Comparison of ENCODE assay signal across 7 cellular contexts in genomic region chr11:118820412-118821357, GRCh38. TPM values are rescaled to one million over a fixed set of nuclear protein-coding genes. Genes with fewer than 3 reads are reported as not detected.
DNase-seq lines count a peak whose midpoint lies in the region; ATAC-seq, FAIRE-seq and TF ChIP-seq lines count a peak whose summit lies in the region.

No MANE protein-coding gene starts in this region.

- H3K9me3 ChIP-seq in trophoblast cell (ENCODE audit: insufficient read depth, low read depth, low read length) = no peaks in the 10 kb centered on the region

- H2BK5ac ChIP-seq in trophoblast cell (ENCODE audit: low read depth, low read length, poor library complexity) = no peak overlapping the region

- H2BK120ac ChIP-seq in trophoblast cell (ENCODE audit: insufficient read depth, low read length, poor library complexity) = no peak overlapping the region

- H4K20me1 ChIP-seq in KMS-11 (ENCODE audit: insufficient read depth) = no peaks in the 10 kb centered on the region

- intact Hi-C loops in lower leg skin (cut with DNase I; ENCODE audit: low total_unique reads) = no loop called here

- H2AFZ ChIP-seq in KMS-11 (ENCODE audit: low read depth) (peak overlapping the region; percentile 71), trophoblast cell (ENCODE audit: insufficient read depth, low read length, poor library complexity) (no peak overlapping the region)

- no peaks in the 10 kb centered on the region for H3K79me1 ChIP-seq in trophoblast cell (ENCODE audit: low read length)

- no peak overlapping the region for H3K4ac ChIP-seq in trophoblast cell (ENCODE audit: low read depth, low read length)

- H3K4me1 ChIP-seq in KMS-11 (ENCODE audit: low read depth, poor library complexity, severe bottlenecking) (peaks cover 23% of the 10 kb centered on the region), trophoblast cell (ENCODE audit: control insufficient read depth in 1 of 2, insufficient read depth in 2 of 2, low read length in 2 of 2) (no peaks in the 10 kb centered on the region)

- H2BK12ac ChIP-seq in trophoblast cell (ENCODE audit: low read length) = no peak overlapping the region

- H4K91ac ChIP-seq in trophoblast cell (ENCODE audit: low read depth, low read length) = no peak overlapping the region

- DNase-seq in GM18507 (ENCODE audit: extremely low spot score, insufficient read length, low read depth) = peak; percentile 51
- peak; percentile 18 for DNase-seq in astrocyte of the cerebellum (ENCODE audit: low read depth)
- peak; percentile 14 to 87 for DNase-seq in lower leg skin (ENCODE audit: low spot score in 2 of 2)
- peak; percentile 12 for DNase-seq in urothelium cell line (ENCODE audit: low spot score)
- DNase-seq in trophoblast cell = no peak

- no peak overlapping the region for H3K4me3 ChIP-seq in KMS-11 (IDR thresholded peaks at IDR 0.05; ENCODE audit: insufficient read depth, low read depth, low read length)
- H3K4me3 ChIP-seq in astrocyte of the cerebellum (ENCODE audit: low read depth, low read length) = no peak overlapping the region
- no peak overlapping the region for H3K4me3 ChIP-seq in lower leg skin (ENCODE audit: low read depth, poor library complexity, severe bottlenecking)
- H3K4me3 ChIP-seq in trophoblast cell (ENCODE audit: low read depth, low read length) = no peak overlapping the region

- H3K27ac ChIP-seq in KMS-11 (peak overlapping the region; percentile 89), trophoblast cell (ENCODE audit: low read depth, low read length) (no peak overlapping the region)

- H3K79me2 ChIP-seq in KMS-11 (ENCODE audit: insufficient read depth, low read depth) (no peaks in the 10 kb centered on the region), trophoblast cell (ENCODE audit: control insufficient read depth, insufficient read depth, low read length, poor library complexity) (no peaks in the 10 kb centered on the region)

- no peak overlapping the region for H2AK5ac ChIP-seq in trophoblast cell (ENCODE audit: low read length)

- peak overlapping the region; percentile 94 for H3K4me2 ChIP-seq in KMS-11
- H3K4me2 ChIP-seq in trophoblast cell (ENCODE audit: low read length) = no peak overlapping the region

- in situ Hi-C loops in astrocyte of the cerebellum (cut with HindIII; ENCODE audit: low sequenced_read_pairs) = no loop called here

- H3K36me3 ChIP-seq in KMS-11 (ENCODE audit: insufficient read depth) (no peaks in the 10 kb centered on the region), trophoblast cell (ENCODE audit: control insufficient read depth in 1 of 2, insufficient read depth in 2 of 2, low read length in 2 of 2) (no peaks in the 10 kb centered on the region)

- H3K9ac ChIP-seq in KMS-11 = peak overlapping the region; percentile 56; the same call in 1 of the 2 replicates
- no peak overlapping the region for H3K9ac ChIP-seq in trophoblast cell (ENCODE audit: low read length)

- FAIRE-seq in GM18507 (lab: Jason Lieb, UNC) (peak; percentile 99), urothelium cell line (lab: Jason Lieb, UNC) (no peak)

- no peak overlapping the region for H4K12ac ChIP-seq in trophoblast cell (ENCODE audit: low read depth, low read length)

- 65 to 71% methylated on average over 11 to 14 of the region's 14 CpGs for WGBS in lower leg skin, 2 donors
- WGBS in trophoblast cell (ENCODE audit: extremely low coverage, insufficient coverage, insufficient read length) = no CpG with 5 or more reads among the region's 14 CpGs

- H3K14ac ChIP-seq in trophoblast cell (ENCODE audit: low read length) = no peak overlapping the region

- no peak for TF ChIP-seq POLR2A in lower leg skin (IDR thresholded peaks at IDR 0.05)

- no peak overlapping the region for H3K18ac ChIP-seq in trophoblast cell (ENCODE audit: low read length)

- no peak for TF ChIP-seq CTCF in KMS-11 (conservative IDR thresholded peaks at IDR 0.05; ENCODE audit: low read depth, low read length)
- TF ChIP-seq CTCF in astrocyte of the cerebellum (IDR thresholded peaks at IDR 0.05; ENCODE audit: low read depth, low read length, missing control alignments) = no peak
- TF ChIP-seq CTCF in lower leg skin (IDR thresholded peaks at IDR 0.05) = no peak

- H3K27me3 ChIP-seq in KMS-11 (ENCODE audit: insufficient read depth, low read depth) (no peaks in the 10 kb centered on the region), trophoblast cell (ENCODE audit: insufficient read depth, low read length) (no peaks in the 10 kb centered on the region)

- H3K23ac ChIP-seq in trophoblast cell (ENCODE audit: low read length) = no peak overlapping the region

- peak; percentile 92 for ATAC-seq in GM21619 (IDR thresholded peaks at IDR 0.05; ENCODE audit: unreplicated experiment)

- H4K8ac ChIP-seq in trophoblast cell (ENCODE audit: low read depth, low read length) = no peak overlapping the region

RNA-seq across cellular contexts. Expression of gene DDX6, which starts 29.7 kb away (rescaled TPM):
- total RNA-seq in lower leg skin = 100 to 1,000 TPM in 2 of 4 donors, 10 to 100 TPM in 2; 71.8 to 117 (median 88.6) TPM
- 102 and 104 TPM in 2 replicates for polyA plus RNA-seq in trophoblast cell (2013)

Comparison
In these comparisons a context has a peak if more than half of its experiments do, and no peak if none do; other contexts are left out.
1. DNase-seq: peak in GM18507 (single experiment), astrocyte of the cerebellum (single experiment), lower leg skin (2 of 2) and urothelium cell line (single experiment); none in trophoblast cell (0 of 2).